In genomic region chr6:82268301-82268846, GRCh38 we compare ENCODE assay signal across 27 cellular contexts. TPM values are rescaled to one million over a fixed set of nuclear protein-coding genes. Genes with fewer than 3 reads are reported as not detected.
DNase-seq lines count a peak whose midpoint lies in the region; ATAC-seq, FAIRE-seq and TF ChIP-seq lines count a peak whose summit lies in the region.
"Had no signal": no experiment of that assay in that cellular context is flagged by ENCODE, and none has a peak within 500 bp of the region (broad histone marks: within the 10 kb centered on the region; RNA-seq: fewer than 3 reads in every experiment).

No MANE protein-coding gene starts in this region.

- TF ChIP-seq CTCF in HEK293 (tag by site-specific recombination; IDR thresholded peaks at IDR 0.05) (no peak), fibroblast of pulmonary artery (IDR thresholded peaks at IDR 0.05; ENCODE audit: low read length, missing control alignments) (no peak), D721Med (IDR thresholded peaks at IDR 0.05; ENCODE audit: insufficient read depth, missing control alignments) (no peak)

- H3K36me3 Mint-ChIP-seq in activated naive CD4-positive, alpha-beta T cell treated with anti-CD3 and anti-CD28 coated beads, Interleukin-2, amount 50 U/mL, for 72 hours: no peaks in the 10 kb centered on the region
- H3K36me3 Mint-ChIP-seq: CD8-positive, alpha-beta T cell had no signal

- no peak overlapping the region for H3K27ac Mint-ChIP-seq in activated naive CD4-positive, alpha-beta T cell treated with anti-CD3 and anti-CD28 coated beads, Interleukin-2, amount 50 U/mL, for 72 hours
- H3K27ac Mint-ChIP-seq: CD8-positive, alpha-beta T cell; HFFc6 had no signal

- H3K4me1 ChIP-seq in HEK293 (ENCODE audit: control insufficient read depth, insufficient read depth, low read length): no peaks in the 10 kb centered on the region

- H3K36me3 ChIP-seq in HEK293 (ENCODE audit: control insufficient read depth in 2 of 2, insufficient read depth in 1 of 2, low read length in 2 of 2): no peaks in the 10 kb centered on the region

- no peak overlapping the region for H3K27ac ChIP-seq in HEK293 (ENCODE audit: extremely low read depth, low read depth, low read length)
- H3K27ac ChIP-seq: HL-60 had no signal

- DNase-seq in NCI-H2227 (lab: John Stamatoyannopoulos, UW; ENCODE audit: unreplicated experiment): peak; percentile 14
- no peak for DNase-seq in NCI-H2227 treated with DMSO at 0.1 percent for 48 hours (lab: John Stamatoyannopoulos, UW)
- peak; percentile 23 for DNase-seq in fibroblast of pulmonary artery (ENCODE audit: low read depth)
- DNase-seq in stimulated activated naive CD4-positive, alpha-beta T cell (lab: John Stamatoyannopoulos, UW): no peak
- no peak for DNase-seq in D721Med (ENCODE audit: insufficient read length, low spot score)
- DNase-seq in activated naive CD4-positive, alpha-beta T cell treated with anti-CD3 and anti-CD28 coated beads, Interleukin-2, amount 50 U/mL, for 72 hours (ENCODE audit: low spot score in 2 of 2): no peak
- DNase-seq: 8988T; AML-193; C1 segment of cervical spinal cord; Calu3; CD8-positive, alpha-beta T cell; HFFc6; KBM-7; MM.1S; NCI-H1048; NCI-H1436 treated with DMSO at 0.1 percent for 48 hours; NCI-H1930; NCI-H226; NCI-H510A treated with DMSO at 0.1 percent for 48 hours; NCI-H774; OCI-M1; Right ventricle myocardium superior had no signal

- POLR2A ChIA-PET in HEK293 (lab: Yijun Ruan, JAX): interaction anchor here (1.0 kb wide), 1 partner anchor 787 kb away, joined by 3 read pairs; no protein-coding TSS in a partner anchor

- CTCF ChIA-PET in HEK293 (lab: Yijun Ruan, JAX): interaction anchor here (0.7 to 9.3 kb wide), 6 partner anchors 16 to 803 kb away, joined by 4 to 131 read pairs (median 22); partner anchors contain the start of genes DOP1A and UBE3D

- ATAC-seq in SK-N-SH treated with all-trans-retinoic acid at 6 μM for 48 hours: peak; percentile 65
- no peak for ATAC-seq in activated naive CD4-positive, alpha-beta T cell treated with anti-CD3 and anti-CD28 coated beads, Interleukin-2, amount 50 U/mL, for 72 hours
- ATAC-seq: CD8-positive, alpha-beta T cell had no signal

- FAIRE-seq in D721Med (lab: Jason Lieb, UNC): no peak
- FAIRE-seq: GM18507, H1 had no signal

- H3K4me3 ChIP-seq in HEK293 (ENCODE audit: low read depth, low read length) (no peak overlapping the region), fibroblast of pulmonary artery (replicated peaks; ENCODE audit: low read depth, low read length) (no peak overlapping the region)

- H3K9me3 Mint-ChIP-seq in activated naive CD4-positive, alpha-beta T cell treated with anti-CD3 and anti-CD28 coated beads, Interleukin-2, amount 50 U/mL, for 72 hours: no peaks in the 10 kb centered on the region
- H3K9me3 Mint-ChIP-seq: CD8-positive, alpha-beta T cell; HFFc6 had no signal

- H3K9me3 ChIP-seq in HEK293 (ENCODE audit: control insufficient read depth, insufficient read depth, low read depth, low read length): no peaks in the 10 kb centered on the region

TF ChIP-seq in HEK293, 187 proteins besides CTCF, POLR2A, EP300 and RAD21 (continues in another document):
- 0 out of 2 replicates have a peak, but pooled peaks have one; percentile 30 for TF ChIP-seq FEZF1 (tag by site-specific recombination; IDR thresholded peaks at IDR 0.05)
- TF ChIP-seq PRDM6 (tag by site-specific recombination; IDR thresholded peaks at IDR 0.05): peak; percentile 64
- TF ChIP-seq ZNF747 (tag by site-specific recombination; IDR thresholded peaks at IDR 0.05): no peak
- no peak for TF ChIP-seq ZNF302 (tag by site-specific recombination; IDR thresholded peaks at IDR 0.05; ENCODE audit: low read depth)
- TF ChIP-seq ZNF112 (tag by site-specific recombination; IDR thresholded peaks at IDR 0.05): no peak
- TF ChIP-seq SP7 (tag by site-specific recombination; IDR thresholded peaks at IDR 0.05): peak; percentile 68
- TF ChIP-seq ZSCAN30 (tag by site-specific recombination; IDR thresholded peaks at IDR 0.05): peak; percentile 30; the same call in 1 of the 2 replicates
- no peak for TF ChIP-seq ZBTB48 (tag by site-specific recombination; IDR thresholded peaks at IDR 0.05)
- no peak for TF ChIP-seq ZNF776 (tag by site-specific recombination; IDR thresholded peaks at IDR 0.05; ENCODE audit: borderline replicate concordance)
- no peak for TF ChIP-seq SALL2 (tag by site-specific recombination; IDR thresholded peaks at IDR 0.05; ENCODE audit: borderline replicate concordance)
- no peak for TF ChIP-seq HIC1 (tag by site-specific recombination; IDR thresholded peaks at IDR 0.05)

TF ChIP-seq in SK-N-SH treated with all-trans-retinoic acid at 6 μM for 48 hours, 23 proteins besides CTCF, POLR2A, EP300 and RAD21 (continues in another document):
- TF ChIP-seq ZC3H10 (CRISPR knock-in tag; IDR thresholded peaks at IDR 0.05) (peak; percentile 97), ZNF565 (CRISPR knock-in tag; conservative IDR thresholded peaks at IDR 0.05; ENCODE audit: low read depth) (no peak), TOX (CRISPR knock-in tag; IDR thresholded peaks at IDR 0.05; ENCODE audit: borderline replicate concordance) (peak; percentile 41; the same call in 1 of the 2 replicates), ESRRG (CRISPR knock-in tag; IDR thresholded peaks at IDR 0.05) (no peak), POU6F1 (CRISPR knock-in tag; IDR thresholded peaks at IDR 0.05; ENCODE audit: borderline replicate concordance, low read depth) (peak; percentile 76; the same call in 1 of the 2 replicates), ZNF8 (CRISPR knock-in tag; IDR thresholded peaks at IDR 0.05) (peak; percentile 27; the same call in 1 of the 2 replicates), TCF4 (CRISPR knock-in tag; IDR thresholded peaks at IDR 0.05; ENCODE audit: borderline replicate concordance) (peak; percentile 63; the same call in 1 of the 2 replicates), ISL1 (CRISPR knock-in tag; IDR thresholded peaks at IDR 0.05) (peak; percentile 100), ARNTL (CRISPR knock-in tag; IDR thresholded peaks at IDR 0.05; ENCODE audit: borderline replicate concordance, low read depth) (0 out of 2 replicates have a peak, but pooled peaks have one; percentile 54)
- TF ChIP-seq, protein P1, sequence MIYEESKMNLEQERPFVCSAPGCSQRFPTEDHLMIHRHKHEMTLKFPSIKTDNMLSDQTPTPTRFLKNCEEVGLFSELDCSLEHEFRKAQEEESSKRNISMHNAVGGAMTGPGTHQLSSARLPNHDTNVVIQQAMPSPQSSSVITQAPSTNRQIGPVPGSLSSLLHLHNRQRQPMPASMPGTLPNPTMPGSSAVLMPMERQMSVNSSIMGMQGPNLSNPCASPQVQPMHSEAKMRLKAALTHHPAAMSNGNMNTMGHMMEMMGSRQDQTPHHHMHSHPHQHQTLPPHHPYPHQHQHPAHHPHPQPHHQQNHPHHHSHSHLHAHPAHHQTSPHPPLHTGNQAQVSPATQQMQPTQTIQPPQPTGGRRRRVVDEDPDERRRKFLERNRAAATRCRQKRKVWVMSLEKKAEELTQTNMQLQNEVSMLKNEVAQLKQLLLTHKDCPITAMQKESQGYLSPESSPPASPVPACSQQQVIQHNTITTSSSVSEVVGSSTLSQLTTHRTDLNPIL (CRISPR knock-in tag; IDR thresholded peaks at IDR 0.05; ENCODE audit: low read depth): peak; percentile 88; the same call in 1 of the 2 replicates
- TF ChIP-seq, protein P2, sequence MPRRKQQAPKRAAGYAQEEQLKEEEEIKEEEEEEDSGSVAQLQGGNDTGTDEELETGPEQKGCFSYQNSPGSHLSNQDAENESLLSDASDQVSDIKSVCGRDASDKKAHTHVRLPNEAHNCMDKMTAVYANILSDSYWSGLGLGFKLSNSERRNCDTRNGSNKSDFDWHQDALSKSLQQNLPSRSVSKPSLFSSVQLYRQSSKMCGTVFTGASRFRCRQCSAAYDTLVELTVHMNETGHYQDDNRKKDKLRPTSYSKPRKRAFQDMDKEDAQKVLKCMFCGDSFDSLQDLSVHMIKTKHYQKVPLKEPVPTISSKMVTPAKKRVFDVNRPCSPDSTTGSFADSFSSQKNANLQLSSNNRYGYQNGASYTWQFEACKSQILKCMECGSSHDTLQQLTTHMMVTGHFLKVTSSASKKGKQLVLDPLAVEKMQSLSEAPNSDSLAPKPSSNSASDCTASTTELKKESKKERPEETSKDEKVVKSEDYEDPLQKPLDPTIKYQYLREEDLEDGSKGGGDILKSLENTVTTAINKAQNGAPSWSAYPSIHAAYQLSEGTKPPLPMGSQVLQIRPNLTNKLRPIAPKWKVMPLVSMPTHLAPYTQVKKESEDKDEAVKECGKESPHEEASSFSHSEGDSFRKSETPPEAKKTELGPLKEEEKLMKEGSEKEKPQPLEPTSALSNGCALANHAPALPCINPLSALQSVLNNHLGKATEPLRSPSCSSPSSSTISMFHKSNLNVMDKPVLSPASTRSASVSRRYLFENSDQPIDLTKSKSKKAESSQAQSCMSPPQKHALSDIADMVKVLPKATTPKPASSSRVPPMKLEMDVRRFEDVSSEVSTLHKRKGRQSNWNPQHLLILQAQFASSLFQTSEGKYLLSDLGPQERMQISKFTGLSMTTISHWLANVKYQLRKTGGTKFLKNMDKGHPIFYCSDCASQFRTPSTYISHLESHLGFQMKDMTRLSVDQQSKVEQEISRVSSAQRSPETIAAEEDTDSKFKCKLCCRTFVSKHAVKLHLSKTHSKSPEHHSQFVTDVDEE (CRISPR knock-in tag; IDR thresholded peaks at IDR 0.05): no peak

RNA-seq across cellular contexts. Expression of gene IBTK, which starts 20.8 kb away (rescaled TPM):
- total RNA-seq in activated naive CD4-positive, alpha-beta T cell treated with anti-CD3 and anti-CD28 coated beads, Interleukin-2, amount 50 U/mL, for 72 hours: 10 to 100 TPM; 20.8 to 25.6 TPM

Comparison
In these comparisons a context has a peak if more than half of its experiments do, and no peak if none do; other contexts are left out.
1. DNase-seq: peak in NCI-H2227 (single experiment) and fibroblast of pulmonary artery (single experiment); none in NCI-H2227 treated with DMSO at 0.1 percent for 48 hours (single experiment), stimulated activated naive CD4-positive, alpha-beta T cell (0 of 6), D721Med (single experiment) and activated naive CD4-positive, alpha-beta T cell treated with anti-CD3 and anti-CD28 coated beads, Interleukin-2, amount 50 U/mL, for 72 hours (0 of 2).